8 cellular contexts compared by ENCODE assay signal in the genomic region with DNA sequence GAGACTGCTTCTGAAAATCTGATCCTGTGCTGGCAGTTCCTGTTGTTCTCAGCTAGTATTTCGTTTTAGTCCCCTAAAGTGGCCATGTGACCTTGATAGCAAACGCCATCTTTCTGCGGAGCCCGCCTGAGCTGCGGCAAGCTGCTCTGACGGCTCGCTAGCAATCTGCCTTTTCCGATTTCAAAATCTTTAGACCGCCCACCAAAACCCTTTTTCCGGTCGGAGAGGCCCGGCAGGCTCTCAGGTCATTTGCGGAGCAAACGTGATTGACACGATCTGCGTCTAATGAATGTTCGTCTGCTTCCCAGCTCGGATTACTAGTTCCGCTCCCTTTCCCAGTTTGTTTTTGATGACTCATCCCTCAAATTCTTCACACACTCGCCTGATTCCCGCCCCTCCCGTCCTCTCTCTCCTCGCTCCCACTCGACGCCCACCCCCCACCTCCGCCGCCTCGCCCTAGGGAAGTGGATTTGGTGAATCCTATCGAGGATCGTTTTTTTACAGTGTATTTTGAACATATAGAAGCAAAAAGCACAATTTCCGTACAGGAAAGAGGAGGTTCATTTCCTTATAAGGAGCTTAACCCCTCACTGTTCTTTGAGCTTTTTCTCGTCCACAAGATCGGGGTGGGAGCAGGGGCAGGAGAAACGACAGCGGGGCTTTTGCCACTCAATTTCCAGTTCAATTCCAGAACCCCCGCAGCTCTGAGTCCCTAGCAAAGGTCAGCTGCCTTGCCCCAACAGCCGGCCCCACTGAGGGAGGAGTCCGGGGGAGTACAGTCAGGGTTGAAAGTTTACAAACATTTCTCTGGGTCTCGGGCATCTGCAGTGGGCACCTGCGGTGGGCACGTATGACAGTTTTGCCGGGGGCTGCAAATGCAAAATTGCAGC. TPM values are rescaled to one million over a fixed set of nuclear protein-coding genes. Genes with fewer than 3 reads are reported as not detected.
A peak's percentile ranks its signal among the peaks of the same experiment; 100 is the strongest.
DNase-seq lines count a peak whose midpoint lies in the region; ATAC-seq and TF ChIP-seq lines count a peak whose summit lies in the region.

No MANE protein-coding gene starts in this region.

- H4K20me1 ChIP-seq in OCI-LY3 (ENCODE audit: insufficient read depth, low read length) = no peaks in the 10 kb centered on the region

- peaks cover 26% of the 10 kb centered on the region for H3K4me1 ChIP-seq in OCI-LY3 (ENCODE audit: low read length)

- peaks cover 18% of the 10 kb centered on the region for H3K36me3 ChIP-seq in OCI-LY3 (replicated peaks; ENCODE audit: low read depth, low read length)

- no peaks in the 10 kb centered on the region for H3K27me3 ChIP-seq in OCI-LY3 (ENCODE audit: low read depth, low read length)

- peak overlapping the region; percentile 96 for H3K4me2 ChIP-seq in OCI-LY3 (ENCODE audit: low read length)

- peak; percentile 78 for ATAC-seq in GM21367 (IDR thresholded peaks at IDR 0.05; ENCODE audit: unreplicated experiment)

- H3K4me3 ChIP-seq in OCI-LY3 (ENCODE audit: low read length) (peak overlapping the region; percentile 77), epithelial cell of esophagus (ENCODE audit: low read length) (peak overlapping the region; percentile 54)

- DNase-seq in COR-L47 (lab: John Stamatoyannopoulos, UW) (peak; percentile 93), HT1080 (ENCODE audit: low read depth) (peak; percentile 96), activated T-cell treated with anti-CD3 and anti-CD28 coated beads for 4 hours (peak; percentile 61), epithelial cell of esophagus (ENCODE audit: low read depth) (peak; percentile 94), middle frontal gyrus (ENCODE audit: extremely low spot score, low spot score) (peak; percentile 83)
- peak; percentile 42 to 61 for DNase-seq in stimulated activated CD8-positive, alpha-beta memory T cell treated with anti-CD3 and anti-CD28 coated beads, Interleukin-2, amount 100 ng/mL, for 1 hour (ENCODE audit: low read depth in 2 of 2)

- H3K79me2 ChIP-seq in OCI-LY3 (ENCODE audit: low read length) = 0 out of 2 replicates have a peak, but pooled peaks cover 4% of the 10 kb centered on the region

- TF ChIP-seq CTCF in OCI-LY3 (IDR thresholded peaks at IDR 0.05; ENCODE audit: low read depth, low read length) = no peak
- no peak for TF ChIP-seq CTCF in epithelial cell of esophagus (IDR thresholded peaks at IDR 0.05; ENCODE audit: insufficient read depth, low read depth, low read length, missing control alignments)

- H2AFZ ChIP-seq in OCI-LY3 (ENCODE audit: low read depth, low read length) = 0 out of 2 replicates have a peak overlapping the region, but pooled peaks have one; percentile 25

- H3K27ac ChIP-seq in OCI-LY3 (ENCODE audit: low read length) = peak overlapping the region; percentile 97

- H3K9me3 ChIP-seq in OCI-LY3 (ENCODE audit: insufficient read depth, low read length) = no peaks in the 10 kb centered on the region

- H3K9ac ChIP-seq in OCI-LY3 (ENCODE audit: low read length) = peak overlapping the region; percentile 92

RNA-seq across cellular contexts. Expression of gene NLGN3, which starts 37.5 kb away (rescaled TPM):
- total RNA-seq in HT1080 (2014; rRNA removed; shearing (Covaris generic)) = 0.06 TPM in 1 of 2 replicates, not detected in the other
- polyA plus RNA-seq in HT1080 (2015; cell fraction: cytosol; rRNA removed) = 0.09 and 0.11 TPM in 2 replicates
- 1.1 and 1.6 TPM in 2 replicates for polyA plus RNA-seq in HT1080 (2015; cell fraction: nucleus; rRNA removed)

RNA-seq across cellular contexts. Expression of gene GJB1, which starts 40.9 kb away (rescaled TPM):
- total RNA-seq in HT1080 (2014; rRNA removed; shearing (Covaris generic)) = not detected in 2 replicates
- polyA plus RNA-seq in HT1080 (2015; cell fraction: cytosol; rRNA removed) = not detected in 2 replicates
- not detected in 2 replicates for polyA plus RNA-seq in HT1080 (2015; cell fraction: nucleus; rRNA removed)

Comparison
In these comparisons a context has a peak if more than half of its experiments do, and no peak if none do; other contexts are left out.
1. Peak in every context shown above with its lines: DNase-seq, ATAC-seq, H3K4me3 ChIP-seq and H3K27ac ChIP-seq.